Comparison of ENCODE assay signal across 18 cellular contexts in genomic region chr20:14727485-14728170, GRCh38.
DNase-seq lines count a peak whose midpoint lies in the region; ATAC-seq and TF ChIP-seq lines count a peak whose summit lies in the region.
"Had no signal": no experiment of that assay in that cellular context is flagged by ENCODE, and none has a peak within 500 bp of the region (broad histone marks: within the 10 kb centered on the region; RNA-seq: fewer than 3 reads in every experiment).

No MANE protein-coding gene starts in this region.

- POLR2A ChIA-PET in T-cell (lab: Charles Lee) = no interaction called here

- H3K4me3 Mint-ChIP-seq in mesothelial cell of epicardium (no peak overlapping the region), T-cell (no peak overlapping the region)
- H3K4me3 Mint-ChIP-seq: B cell; CD8-positive, alpha-beta T cell; IgD-negative memory B cell had no signal

- peak overlapping the region; percentile 70 for H3K27ac Mint-ChIP-seq in mesothelial cell of epicardium
- H3K27ac Mint-ChIP-seq in T-cell = no peak overlapping the region
- H3K27ac Mint-ChIP-seq: B cell; CD8-positive, alpha-beta T cell; IgD-negative memory B cell had no signal

- peaks cover 41% of the 10 kb centered on the region for H3K4me1 Mint-ChIP-seq in mesothelial cell of epicardium
- no peaks in the 10 kb centered on the region for H3K4me1 Mint-ChIP-seq in T-cell
- H3K4me1 Mint-ChIP-seq: B cell, IgD-negative memory B cell had no signal

- no peaks in the 10 kb centered on the region for H3K9me3 Mint-ChIP-seq in mesothelial cell of epicardium
- H3K9me3 Mint-ChIP-seq in T-cell = peaks cover 7 to 16% (median 11%) of the 10 kb centered on the region in 3 donors
- H3K9me3 Mint-ChIP-seq: IgD-negative memory B cell had no signal

- CTCF ChIA-PET in T-cell (lab: Charles Lee) = no interaction called here

- TF ChIP-seq CTCF in AG10803 (conservative IDR thresholded peaks at IDR 0.05; ENCODE audit: low read length) = no peak
- no peak for TF ChIP-seq CTCF in fibroblast of pulmonary artery (IDR thresholded peaks at IDR 0.05; ENCODE audit: low read length, missing control alignments)
- TF ChIP-seq CTCF in mesothelial cell of epicardium (IDR thresholded peaks at IDR 0.05; ENCODE audit: unreplicated experiment) = no peak

- no peak for ATAC-seq in T-cell (replicated peaks in 1 of 4)
- ATAC-seq: CD8-positive, alpha-beta T cell had no signal

- peak; percentile 8 for DNase-seq in AG10803 (ENCODE audit: low read depth)
- DNase-seq in amniotic epithelial cell (ENCODE audit: low read depth) = peak; percentile 60
- peak; percentile 2 for DNase-seq in fibroblast of pulmonary artery (ENCODE audit: low read depth)
- no peak for DNase-seq in mesothelial cell of epicardium (ENCODE audit: low spot score in 2 of 2, unreplicated experiment in 2 of 2)
- DNase-seq in T-cell = no peak
- no peak for DNase-seq in AG08396 (ENCODE audit: low spot score)
- DNase-seq in Ammon's horn (ENCODE audit: low spot score) = no peak
- DNase-seq: ACHN; Calu3; CD8-positive, alpha-beta T cell; DND-41; EL; GM23248; KBM-7 had no signal

- H3K4me3 ChIP-seq in AG10803 (ENCODE audit: low read length) (no peak overlapping the region), fibroblast of pulmonary artery (replicated peaks; ENCODE audit: low read depth, low read length) (no peak overlapping the region)
- H3K4me3 ChIP-seq: BLaER1 treated with 17β-estradiol and CSF1 and Interleukin-3, amounts not matched to agents 10 nM and 100 nM; GM23248; HAP-1 had no signal

- H3K27me3 Mint-ChIP-seq in mesothelial cell of epicardium (ENCODE audit: low read depth) = no peaks in the 10 kb centered on the region
- no peaks in the 10 kb centered on the region for H3K27me3 Mint-ChIP-seq in T-cell
- H3K27me3 Mint-ChIP-seq: IgD-negative memory B cell had no signal

- H3K36me3 Mint-ChIP-seq in mesothelial cell of epicardium (no peaks in the 10 kb centered on the region), T-cell (no peaks in the 10 kb centered on the region)
- H3K36me3 Mint-ChIP-seq: CD8-positive, alpha-beta T cell; IgD-negative memory B cell had no signal

Comparison
In these comparisons a context has a peak if more than half of its experiments do, and no peak if none do; other contexts are left out.
1. DNase-seq: peak in AG10803 (single experiment), amniotic epithelial cell (single experiment) and fibroblast of pulmonary artery (single experiment); none in mesothelial cell of epicardium (0 of 2), T-cell (0 of 34), AG08396 (single experiment) and Ammon's horn (single experiment).